In the genomic region with DNA sequence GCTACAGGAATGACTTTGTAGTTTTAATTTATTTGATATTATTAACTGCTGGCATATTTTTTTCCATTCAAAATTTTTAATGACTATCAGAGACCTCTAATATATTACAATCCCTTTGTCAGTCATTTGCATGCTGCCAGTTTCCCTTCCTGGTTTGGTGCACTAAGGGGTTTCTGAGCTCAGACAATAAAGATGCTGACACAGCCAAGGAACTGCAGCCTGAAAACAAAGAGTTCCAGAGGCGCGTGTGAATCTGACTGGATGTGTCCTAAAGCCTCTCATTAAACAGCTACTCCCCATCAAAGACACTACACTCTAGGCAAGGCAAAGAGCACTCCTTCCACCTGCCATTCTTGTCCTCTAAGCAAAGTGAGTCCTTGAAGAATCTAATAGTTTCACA, we compare ENCODE assay signal across 12 cellular contexts.
DNase-seq lines count a peak whose midpoint lies in the region; ATAC-seq and TF ChIP-seq lines count a peak whose summit lies in the region.
"Had no signal": no experiment of that assay in that cellular context is flagged by ENCODE, and none has a peak within 500 bp of the region (broad histone marks: within the 10 kb centered on the region; RNA-seq: fewer than 3 reads in every experiment).

No MANE protein-coding gene starts in this region.

- no peak for TF ChIP-seq CTCF in brain (conservative IDR thresholded peaks at IDR 0.05)
- TF ChIP-seq CTCF in osteocyte (IDR thresholded peaks at IDR 0.05) = no peak

- H3K36me3 Mint-ChIP-seq in brain = peaks cover 6% of the 10 kb centered on the region
- no peaks in the 10 kb centered on the region for H3K36me3 Mint-ChIP-seq in osteocyte (ENCODE audit: unreplicated experiment)

- H3K9me3 Mint-ChIP-seq in brain (no peaks in the 10 kb centered on the region), osteocyte (ENCODE audit: unreplicated experiment) (no peaks in the 10 kb centered on the region)
- H3K9me3 Mint-ChIP-seq: dendritic cell treated with granulocyte-macrophage colony-stimulating factor and Interleukin-4, amounts not matched to agents 40 ng/mL and 50 ng/mL, for 4 days had no signal

- peak overlapping the region; percentile 46 to 94 (median 87) for H3K27ac Mint-ChIP-seq in brain
- peak overlapping the region; percentile 47 for H3K27ac Mint-ChIP-seq in osteocyte (ENCODE audit: unreplicated experiment)
- H3K27ac Mint-ChIP-seq: activated CD8-positive, alpha-beta T cell treated with anti-CD3 and anti-CD28 coated beads, Interleukin-2, amount 10 ng/mL, durations not matched to agents 7 days and 5 days; dendritic cell treated with granulocyte-macrophage colony-stimulating factor and Interleukin-4, amounts not matched to agents 40 ng/mL and 50 ng/mL, for 4 days had no signal

- H3K4me3 Mint-ChIP-seq in brain (peak overlapping the region in 3 of 5 experiments; percentile 22 to 34 (median 31)), osteocyte (ENCODE audit: unreplicated experiment) (no peak overlapping the region)
- H3K4me3 Mint-ChIP-seq: activated CD8-positive, alpha-beta T cell treated with anti-CD3 and anti-CD28 coated beads, Interleukin-2, amount 10 ng/mL, durations not matched to agents 7 days and 5 days; dendritic cell treated with granulocyte-macrophage colony-stimulating factor and Interleukin-4, amounts not matched to agents 40 ng/mL and 50 ng/mL, for 4 days had no signal

- H3K4me1 Mint-ChIP-seq in brain = peaks cover 71% of the 10 kb centered on the region
- peaks cover 46% of the 10 kb centered on the region for H3K4me1 Mint-ChIP-seq in osteocyte (ENCODE audit: unreplicated experiment)

- ATAC-seq in GM21447 (IDR thresholded peaks at IDR 0.05; ENCODE audit: unreplicated experiment) (peak; percentile 34), HG03432 (IDR thresholded peaks at IDR 0.05; ENCODE audit: unreplicated experiment) (peak; percentile 26), HG03045 (IDR thresholded peaks at IDR 0.05; ENCODE audit: unreplicated experiment) (no peak)
- ATAC-seq: activated CD8-positive, alpha-beta T cell treated with anti-CD3 and anti-CD28 coated beads, Interleukin-2, amount 10 ng/mL, durations not matched to agents 7 days and 5 days had no signal

- H3K27me3 Mint-ChIP-seq in brain (no peaks in the 10 kb centered on the region), osteocyte (ENCODE audit: unreplicated experiment) (no peaks in the 10 kb centered on the region)
- H3K27me3 Mint-ChIP-seq: dendritic cell treated with granulocyte-macrophage colony-stimulating factor and Interleukin-4, amounts not matched to agents 40 ng/mL and 50 ng/mL, for 4 days had no signal

- no peak for DNase-seq in osteocyte (ENCODE audit: extremely low spot score, unreplicated experiment)
- no peak for DNase-seq in inferior parietal cortex (ENCODE audit: extremely low spot score)
- DNase-seq in NCI-H1694 treated with DMSO at 0.1 percent for 48 hours (lab: John Stamatoyannopoulos, UW) = no peak
- no peak for DNase-seq in NCI-H526 (lab: John Stamatoyannopoulos, UW)
- DNase-seq: activated CD8-positive, alpha-beta T cell treated with anti-CD3 and anti-CD28 coated beads, Interleukin-2, amount 10 ng/mL, durations not matched to agents 7 days and 5 days; Kasumi-1; NCI-H2081 treated with DMSO at 0.1 percent for 48 hours had no signal
